Comparison of ENCODE assay signal across 23 cellular contexts in the genomic region with DNA sequence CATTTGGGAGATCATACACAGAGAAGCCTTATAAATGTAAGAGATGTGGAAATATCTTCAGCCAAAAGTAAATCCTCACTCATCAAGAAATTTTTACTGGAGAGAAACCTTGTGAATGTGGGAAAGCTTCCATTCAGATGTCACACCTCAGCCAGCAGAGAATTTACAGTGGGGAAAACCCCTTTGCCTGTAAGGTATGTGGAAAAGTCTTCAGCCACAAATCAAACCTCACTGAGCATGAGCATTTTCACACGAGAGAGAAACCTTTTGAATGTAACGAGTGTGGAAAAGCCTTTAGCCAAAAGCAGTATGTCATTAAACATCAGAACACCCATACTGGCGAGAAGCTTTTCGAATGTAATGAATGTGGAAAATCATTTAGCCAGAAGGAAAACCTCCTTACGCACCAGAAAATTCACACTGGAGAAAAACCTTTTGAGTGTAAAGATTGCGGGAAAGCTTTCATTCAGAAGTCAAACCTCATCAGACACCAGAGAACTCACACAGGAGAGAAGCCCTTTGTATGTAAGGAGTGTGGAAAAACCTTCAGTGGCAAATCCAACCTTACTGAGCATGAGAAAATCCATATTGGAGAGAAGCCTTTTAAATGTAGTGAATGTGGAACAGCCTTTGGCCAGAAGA. TPM values are rescaled to one million over a fixed set of nuclear protein-coding genes. Genes with fewer than 3 reads are reported as not detected.
DNase-seq lines count a peak whose midpoint lies in the region; ATAC-seq, FAIRE-seq and TF ChIP-seq lines count a peak whose summit lies in the region.
"Had no signal": no experiment of that assay in that cellular context is flagged by ENCODE, and none has a peak within 500 bp of the region (broad histone marks: within the 10 kb centered on the region; RNA-seq: fewer than 3 reads in every experiment).

No MANE protein-coding gene starts in this region.

- no peak overlapping the region for H3K27ac ChIP-seq in CD8-positive, alpha-beta memory T cell (ENCODE audit: low read depth, low read length)
- H3K27ac ChIP-seq in HEK293 (ENCODE audit: extremely low read depth, low read depth, low read length) (no peak overlapping the region), K562 (ENCODE audit: extremely low read depth, low read depth, low read length) (no peak overlapping the region), subcutaneous abdominal adipose tissue (ENCODE audit: low read depth, low read length) (no peak overlapping the region), Karpas-422 (ENCODE audit: low read length) (no peak overlapping the region)
- H3K27ac ChIP-seq: SJCRH30 had no signal

- DNase-seq in CD8-positive, alpha-beta memory T cell, result no peak
- no peak for DNase-seq in K562 (ENCODE audit: extremely low read depth in 1 of 4, low spot score in 3 of 4)
- DNase-seq in Karpas-422, result no peak
- no peak for DNase-seq in stimulated activated naive CD8-positive, alpha-beta T cell treated with anti-CD3 and anti-CD28 coated beads, Interleukin-15, amount 100 ng/mL, for 72 hours
- DNase-seq in activated CD4-positive, alpha-beta T cell treated with anti-CD3 and anti-CD28 coated beads, Interleukin-2, amount 50 U/mL, for 4 hours, result no peak
- DNase-seq: GDM1; GOT3; MG63; NCI-H2029; NCI-H446; NCI-H524 treated with DMSO at 0.1 percent for 48 hours; NCI-H82; NK-92 treated with Interleukin-12 subunit alpha and Interleukin-12 subunit beta, amount 100 ng/mL, for 24 hours; PC-3; SJCRH30 had no signal

- intact Hi-C loops in K562 (cut with micrococcal nuclease), result no loop called here

- no peaks in the 10 kb centered on the region for H3K4me1 ChIP-seq in CD8-positive, alpha-beta memory T cell (ENCODE audit: insufficient read depth, low read length)
- no peaks in the 10 kb centered on the region for H3K4me1 ChIP-seq in HEK293 (ENCODE audit: control insufficient read depth, insufficient read depth, low read length)
- H3K4me1 ChIP-seq in K562 (replicated peaks in 1 of 2; ENCODE audit: control insufficient read depth in 2 of 2, insufficient read depth in 2 of 2, low read length in 2 of 2), result no peaks in the 10 kb centered on the region
- peaks cover 0 to 7% (median 0%) of the 10 kb centered on the region in 5 donors for H3K4me1 ChIP-seq in subcutaneous abdominal adipose tissue (ENCODE audit: control insufficient read depth in 5 of 5, insufficient read depth in 5 of 5, low read length in 5 of 5)
- no peaks in the 10 kb centered on the region for H3K4me1 ChIP-seq in Karpas-422 (ENCODE audit: low read length)
- H3K4me1 ChIP-seq: HAP-1, SJCRH30 had no signal

- H3K36me3 Mint-ChIP-seq in CD8-positive, alpha-beta memory T cell, result peaks cover 46 to 82% (median 74%) of the 10 kb centered on the region in 3 donors

- H3K9me1 ChIP-seq in K562 (ENCODE audit: control insufficient read depth, insufficient read depth, low read length), result no peaks in the 10 kb centered on the region

- peaks cover 18 to 94% (median 86%) of the 10 kb centered on the region in 5 donors for H3K9me3 Mint-ChIP-seq in CD8-positive, alpha-beta memory T cell
- H3K9me3 Mint-ChIP-seq in stimulated activated naive CD8-positive, alpha-beta T cell treated with anti-CD3 and anti-CD28 coated beads, Interleukin-15, amount 100 ng/mL, for 72 hours, result peaks cover 54 to 68% of the 10 kb centered on the region in 2 donors

- H3K9me2 ChIP-seq in Karpas-422 (replicated peaks; ENCODE audit: insufficient read depth, low read length), result no peaks in the 10 kb centered on the region

- H3K36me3 ChIP-seq in CD8-positive, alpha-beta memory T cell (ENCODE audit: insufficient read depth, low read length), result peaks cover 53% of the 10 kb centered on the region
- H3K36me3 ChIP-seq in HEK293 (ENCODE audit: control insufficient read depth in 2 of 2, insufficient read depth in 1 of 2, low read length in 2 of 2), result peaks cover 78 to 96% of the 10 kb centered on the region in 2 experiments
- peaks cover 70% of the 10 kb centered on the region for H3K36me3 ChIP-seq in K562 (ENCODE audit: control insufficient read depth, insufficient read depth, low read length)
- peaks cover 37 to 67% (median 63%) of the 10 kb centered on the region in 5 donors for H3K36me3 ChIP-seq in subcutaneous abdominal adipose tissue (ENCODE audit: control insufficient read depth in 5 of 5, insufficient read depth in 5 of 5, low read length in 5 of 5)
- peaks cover 71% of the 10 kb centered on the region for H3K36me3 ChIP-seq in Karpas-422 (ENCODE audit: insufficient read depth, low read length)

- WGBS in K562 (ENCODE audit: insufficient coverage, low coverage, missing lambda C conversion rate), result 94% methylated on average over 6 of the region's 6 CpGs

- 0 out of 2 replicates have a peak, but pooled peaks have one; percentile 28 for TF ChIP-seq POLR2A in K562 (conservative IDR thresholded peaks at IDR 0.05)

- no peak for ATAC-seq in K562
- no peak for ATAC-seq in stimulated activated naive CD8-positive, alpha-beta T cell treated with anti-CD3 and anti-CD28 coated beads, Interleukin-15, amount 100 ng/mL, for 72 hours
- ATAC-seq: GM12878, PC-3, Right ventricle myocardium inferior, SK-N-SH treated with all-trans-retinoic acid at 6 μM for 48 hours had no signal

- H3K27me3 ChIP-seq in CD8-positive, alpha-beta memory T cell (ENCODE audit: insufficient read depth, low read length, poor library complexity, severe bottlenecking), result no peaks in the 10 kb centered on the region
- H3K27me3 ChIP-seq in K562 (ENCODE audit: control insufficient read depth in 2 of 2, insufficient read depth in 2 of 2, low read length in 2 of 2), result no peaks in the 10 kb centered on the region
- no peaks in the 10 kb centered on the region for H3K27me3 ChIP-seq in subcutaneous abdominal adipose tissue (ENCODE audit: control insufficient read depth in 5 of 5, insufficient read depth in 4 of 5, low read length in 5 of 5)
- H3K27me3 ChIP-seq in Karpas-422 (ENCODE audit: low read length), result no peaks in the 10 kb centered on the region
- H3K27me3 ChIP-seq: MG63, SJCRH30 had no signal

- TF ChIP-seq CTCF in HEK293 (tag by site-specific recombination; IDR thresholded peaks at IDR 0.05) (no peak), K562 (IDR thresholded peaks at IDR 0.05 in 2 of 3, conservative IDR thresholded peaks at IDR 0.05 in 1 of 3; ENCODE audit: insufficient read depth in 2 of 3, low read depth in 1 of 3, low read length in 3 of 3) (no peak)

- BruUV-seq in K562 (replicated peaks; lab: Mats Ljungman, UMichigan), result no TSS peak

- H3K79me2 ChIP-seq in K562 (ENCODE audit: control insufficient read depth, insufficient read depth, low read length), result no peaks in the 10 kb centered on the region; the same call in 2 of the 3 replicates
- peaks cover 3% of the 10 kb centered on the region; the same call in 1 of the 2 replicates for H3K79me2 ChIP-seq in Karpas-422 (ENCODE audit: low read length)

- CTCF ChIA-PET in CD8-positive, alpha-beta memory T cell (lab: Charles Lee), result no interaction called here
- CTCF ChIA-PET in HEK293 (lab: Yijun Ruan, JAX) (interaction anchor here (0.8 kb wide), 1 partner anchor 1146 kb away, joined by 5 read pairs; no protein-coding TSS in a partner anchor), K562 (lab: Yijun Ruan, JAX; ENCODE audit: low intra/inter-chr PET ratio) (no interaction called here)

- in situ Hi-C loops in K562 (cut with MboI), result no loop called here

- H4K20me1 ChIP-seq in K562 (replicated peaks; ENCODE audit: control insufficient read depth, insufficient read depth, low read length) (no peaks in the 10 kb centered on the region), Karpas-422 (ENCODE audit: insufficient read depth, low read depth, low read length) (no peaks in the 10 kb centered on the region)

- H2AFZ ChIP-seq in K562 (ENCODE audit: low read depth, low read length), result no peak overlapping the region
- no peak overlapping the region for H2AFZ ChIP-seq in Karpas-422 (ENCODE audit: low read length)

- FAIRE-seq in K562 (lab: Jason Lieb, UNC), result no peak
- FAIRE-seq: GM12878 had no signal

- no peak overlapping the region for H3K27ac Mint-ChIP-seq in CD8-positive, alpha-beta memory T cell
- H3K27ac Mint-ChIP-seq in stimulated activated naive CD8-positive, alpha-beta T cell treated with anti-CD3 and anti-CD28 coated beads, Interleukin-15, amount 100 ng/mL, for 72 hours, result no peak overlapping the region
- H3K27ac Mint-ChIP-seq: B cell, CD14-positive monocyte had no signal

- H3K4me3 ChIP-seq in CD8-positive, alpha-beta memory T cell (ENCODE audit: low read length), result peak overlapping the region; percentile 1
- H3K4me3 ChIP-seq in HEK293 (ENCODE audit: low read depth, low read length), result no peak overlapping the region
- no peak overlapping the region for H3K4me3 ChIP-seq in K562
- H3K4me3 ChIP-seq in subcutaneous abdominal adipose tissue (ENCODE audit: low read depth in 1 of 5, low read length in 5 of 5), result peak overlapping the region in 3 of 5 donors; percentile 17 to 33 (median 21)
- no peak overlapping the region for H3K4me3 ChIP-seq in Karpas-422 (ENCODE audit: low read length)
- H3K4me3 ChIP-seq: GM12878, HAP-1, MG63, SJCRH30 had no signal

- H3K4me1 Mint-ChIP-seq in CD8-positive, alpha-beta memory T cell, result peaks cover 0 to 3% (median 0%) of the 10 kb centered on the region in 3 donors
- no peaks in the 10 kb centered on the region for H3K4me1 Mint-ChIP-seq in stimulated activated naive CD8-positive, alpha-beta T cell treated with anti-CD3 and anti-CD28 coated beads, Interleukin-15, amount 100 ng/mL, for 72 hours
- H3K4me1 Mint-ChIP-seq: B cell, CD14-positive monocyte had no signal

- TF ChIP-seq EP300 in K562 (IDR thresholded peaks at IDR 0.05; ENCODE audit: low read length), result no peak

- peaks cover 53% of the 10 kb centered on the region for H3K9me3 ChIP-seq in CD8-positive, alpha-beta memory T cell (ENCODE audit: low read length)
- H3K9me3 ChIP-seq in HEK293 (ENCODE audit: control insufficient read depth, insufficient read depth, low read depth, low read length) (peaks cover 57% of the 10 kb centered on the region), K562 (replicated peaks; ENCODE audit: control insufficient read depth, insufficient read depth, low read depth, low read length) (peaks cover 19% of the 10 kb centered on the region), subcutaneous abdominal adipose tissue (ENCODE audit: control insufficient read depth in 5 of 5, low read length in 5 of 5) (peaks cover 5 to 15% (median 12%) of the 10 kb centered on the region in 5 donors), Karpas-422 (ENCODE audit: low read length) (no peaks in the 10 kb centered on the region)

- POLR2A ChIA-PET in CD8-positive, alpha-beta memory T cell (lab: Charles Lee), result no interaction called here
- POLR2A ChIA-PET in HEK293 (lab: Yijun Ruan, JAX) (interaction anchor here (1.4 kb wide), 1 partner anchor 22 kb away, joined by 4 read pairs; the partner anchor contains the start of genes ZNF146 and ZNF565), K562 (lab: Yijun Ruan, JAX) (interaction anchor here (0.6 to 0.9 kb wide), 2 partner anchors 20 to 1143 kb away, joined by 4 to 5 read pairs; no protein-coding TSS in a partner anchor)

- H3K27me3 Mint-ChIP-seq in CD8-positive, alpha-beta memory T cell, result peaks cover 0 to 2% of the 10 kb centered on the region in 2 donors
- no peaks in the 10 kb centered on the region for H3K27me3 Mint-ChIP-seq in stimulated activated naive CD8-positive, alpha-beta T cell treated with anti-CD3 and anti-CD28 coated beads, Interleukin-15, amount 100 ng/mL, for 72 hours
- H3K27me3 Mint-ChIP-seq: B cell had no signal

- no peak overlapping the region for H3K4me3 Mint-ChIP-seq in CD8-positive, alpha-beta memory T cell
- H3K4me3 Mint-ChIP-seq in stimulated activated naive CD8-positive, alpha-beta T cell treated with anti-CD3 and anti-CD28 coated beads, Interleukin-15, amount 100 ng/mL, for 72 hours, result no peak overlapping the region
- H3K4me3 Mint-ChIP-seq: B cell, CD14-positive monocyte had no signal

- TF ChIP-seq RAD21 in K562 (CRISPR knock-in tag; conservative IDR thresholded peaks at IDR 0.05 in 1 of 2, IDR thresholded peaks at IDR 0.05 in 1 of 2), result no peak

- H3K9ac ChIP-seq in K562 (ENCODE audit: insufficient read depth in 1 of 2, low read depth in 2 of 2, low read length in 2 of 2), result no peak overlapping the region
- H3K9ac ChIP-seq in subcutaneous abdominal adipose tissue (ENCODE audit: low read length in 5 of 5), result peak overlapping the region in 1 of 5 donors; percentile 8
- H3K9ac ChIP-seq in Karpas-422 (ENCODE audit: low read length), result no peak overlapping the region

- no peak overlapping the region for H3K4me2 ChIP-seq in K562 (ENCODE audit: insufficient read depth, low read length)
- no peak overlapping the region for H3K4me2 ChIP-seq in Karpas-422 (ENCODE audit: low read depth, low read length, poor library complexity, severe bottlenecking)

RNA-seq across cellular contexts. Expression of gene ZNF146, which starts 21.5 kb away (rescaled TPM):
- total RNA-seq in CD8-positive, alpha-beta memory T cell, result 100 to 1,000 TPM; 122 to 129 TPM
- polyA plus RNA-seq in CD8-positive, alpha-beta memory T cell, result 80.6 TPM
- total RNA-seq in K562 (2011; cell fraction: chromatin; rRNA removed; ENCODE audit: low replicate concordance), result 59.1 and 134 TPM in 2 replicates
- total RNA-seq in K562 (2011; cell fraction: nucleolus; rRNA removed), result 39.9 and 49.0 TPM in 2 replicates
- total RNA-seq in K562 (2011; cell fraction: nucleoplasm; rRNA removed), result 83.6 and 109 TPM in 2 replicates
- total RNA-seq in K562 (2014; rRNA removed), result 102 TPM in 2 replicates
- 195 and 223 TPM in 2 replicates for total RNA-seq in K562 (2014; rRNA removed; fragmentation: Illumina TruSeq; extraction: Trizol)
- total RNA-seq in K562 (2015; rRNA removed; fragmentation: Illumina TruSeq; extraction: Trizol), result 182 and 187 TPM in 2 replicates
- 92.4 and 99.9 TPM in 2 replicates for total RNA-seq in K562 (2021)
- polyA plus RNA-seq in K562 (2011; rRNA removed), result 98.8 and 124 TPM in 2 replicates
- 14.8 and 36.3 TPM in 2 replicates for polyA plus RNA-seq in K562 (2011; cell fraction: cytosol; rRNA removed)
- polyA plus RNA-seq in K562 (2011; cell fraction: nucleus; rRNA removed), result 21.8 and 34.3 TPM in 2 replicates
- 66.6 and 84.1 TPM in 2 replicates for polyA plus RNA-seq in K562 (2012)
- 146 and 185 TPM in 2 replicates for polyA plus RNA-seq in K562 (2014; fragmentation: Illumina TruSeq; extraction: Trizol)
- 100 to 1,000 TPM in 1 of 2 experiments, 10 to 100 TPM in 1; 36.2 to 116 TPM for polyA plus RNA-seq in K562 (2014; fragmentation: Nextera tagmentation; extraction: Ambion mirVana)
- 102 and 107 TPM in 2 replicates for polyA plus RNA-seq in K562 (2014; rRNA removed)
- 160 and 197 TPM in 2 replicates for polyA minus RNA-seq in K562 (2011; rRNA and poly(A)+ RNA removed)
- polyA minus RNA-seq in K562 (2011; cell fraction: cytosol; rRNA and poly(A)+ RNA removed), result 52.6 and 57.3 TPM in 2 replicates
- 15.9 and 36.4 TPM in 2 replicates for polyA minus RNA-seq in K562 (2011; cell fraction: nucleus; rRNA and poly(A)+ RNA removed)
- total RNA-seq in Karpas-422 (2014; rRNA removed; shearing (Covaris generic); ENCODE audit: low replicate concordance), result 83.1 and 108 TPM in 2 replicates

RNA-seq across cellular contexts. Expression of gene ZNF565, which starts 22.0 kb away (rescaled TPM):
- 1 to 10 TPM; 2.1 to 2.5 TPM for total RNA-seq in CD8-positive, alpha-beta memory T cell
- polyA plus RNA-seq in CD8-positive, alpha-beta memory T cell, result 6.4 TPM
- 7.4 and 10.8 TPM in 2 replicates for total RNA-seq in K562 (2011; cell fraction: chromatin; rRNA removed; ENCODE audit: low replicate concordance)
- total RNA-seq in K562 (2011; cell fraction: nucleolus; rRNA removed), result 5.0 and 5.5 TPM in 2 replicates
- total RNA-seq in K562 (2011; cell fraction: nucleoplasm; rRNA removed), result 4.0 and 5.6 TPM in 2 replicates
- total RNA-seq in K562 (2014; rRNA removed), result 1.3 TPM in 2 replicates
- 2.9 and 3.0 TPM in 2 replicates for total RNA-seq in K562 (2014; rRNA removed; fragmentation: Illumina TruSeq; extraction: Trizol)
- 2.5 and 3.0 TPM in 2 replicates for total RNA-seq in K562 (2015; rRNA removed; fragmentation: Illumina TruSeq; extraction: Trizol)
- 1.8 TPM in 2 replicates for total RNA-seq in K562 (2021)
- polyA plus RNA-seq in K562 (2011; rRNA removed), result 2.6 and 3.2 TPM in 2 replicates
- 0.82 and 1.1 TPM in 2 replicates for polyA plus RNA-seq in K562 (2011; cell fraction: cytosol; rRNA removed)
- 2.7 and 3.9 TPM in 2 replicates for polyA plus RNA-seq in K562 (2011; cell fraction: nucleus; rRNA removed)
- 1.2 and 1.3 TPM in 2 replicates for polyA plus RNA-seq in K562 (2012)
- 1.8 and 2.3 TPM in 2 replicates for polyA plus RNA-seq in K562 (2014; fragmentation: Illumina TruSeq; extraction: Trizol)
- polyA plus RNA-seq in K562 (2014; fragmentation: Nextera tagmentation; extraction: Ambion mirVana), result 1 to 10 TPM; 2.6 to 2.7 TPM
- 1.7 and 2.5 TPM in 2 replicates for polyA plus RNA-seq in K562 (2014; rRNA removed)
- polyA minus RNA-seq in K562 (2011; rRNA and poly(A)+ RNA removed), result 4.2 and 5.2 TPM in 2 replicates
- 1.1 and 2.1 TPM in 2 replicates for polyA minus RNA-seq in K562 (2011; cell fraction: cytosol; rRNA and poly(A)+ RNA removed)
- polyA minus RNA-seq in K562 (2011; cell fraction: nucleus; rRNA and poly(A)+ RNA removed), result 1.2 and 2.3 TPM in 2 replicates
- total RNA-seq in Karpas-422 (2014; rRNA removed; shearing (Covaris generic); ENCODE audit: low replicate concordance), result 1.4 and 5.7 TPM in 2 replicates

Comparison
In these comparisons a context has a peak if more than half of its experiments do, and no peak if none do; other contexts are left out.
1. H3K4me3 ChIP-seq: peak in CD8-positive, alpha-beta memory T cell (single experiment) and subcutaneous abdominal adipose tissue (3 of 5); none in HEK293 (single experiment), K562 (single experiment) and Karpas-422 (single experiment).